Comparison of ENCODE assay signal across 1 cellular context in the genomic region with DNA sequence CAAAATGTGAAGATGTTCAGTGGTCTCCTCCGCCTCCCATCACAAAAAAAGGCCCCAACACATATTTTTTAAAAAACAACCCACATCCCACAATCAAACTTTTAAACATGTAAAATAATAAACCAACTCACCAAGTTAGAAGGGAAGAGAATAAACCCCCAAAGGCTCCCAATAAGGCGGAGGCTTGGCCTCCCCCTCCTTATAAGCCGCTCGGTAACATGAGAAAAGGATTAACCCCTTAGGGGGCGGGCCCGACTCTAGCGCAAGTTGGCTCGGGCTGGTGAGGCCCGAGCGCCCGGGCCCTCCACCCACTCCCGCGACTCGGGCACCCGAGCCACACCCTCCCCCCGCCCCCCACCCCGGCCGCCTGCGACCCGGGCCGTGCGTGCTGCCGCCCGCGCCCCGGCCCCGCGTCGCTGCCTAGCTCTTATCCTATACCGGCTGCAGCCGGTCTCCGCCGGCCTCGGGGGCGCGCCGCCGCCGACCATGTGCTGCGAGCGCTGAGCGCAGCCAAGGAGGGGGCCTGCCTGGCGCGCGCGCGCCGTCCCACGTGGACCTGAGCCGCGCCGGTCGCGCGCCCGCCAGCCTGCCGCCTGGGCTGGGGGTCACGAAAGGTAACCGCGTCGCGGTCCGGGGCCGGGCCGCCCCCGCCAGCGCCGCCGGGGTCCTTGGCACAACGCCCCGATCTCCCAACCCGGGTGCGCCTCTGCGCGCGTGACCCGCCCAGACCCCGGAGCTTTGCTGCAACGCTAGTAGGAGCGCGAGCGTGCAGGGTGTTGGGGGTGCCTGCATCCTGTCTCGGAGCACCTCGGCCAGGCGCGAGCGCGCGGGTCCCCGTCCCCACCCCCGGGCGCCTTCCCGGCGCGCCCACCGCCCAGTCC.
TF ChIP-seq lines count a peak whose summit lies in the region.

A gene (plus strand): TSS at position 541 of the 881 bp plus-strand sequence. CDS start 15,999 bp downstream, outside the sequence.
A gene with protein sequence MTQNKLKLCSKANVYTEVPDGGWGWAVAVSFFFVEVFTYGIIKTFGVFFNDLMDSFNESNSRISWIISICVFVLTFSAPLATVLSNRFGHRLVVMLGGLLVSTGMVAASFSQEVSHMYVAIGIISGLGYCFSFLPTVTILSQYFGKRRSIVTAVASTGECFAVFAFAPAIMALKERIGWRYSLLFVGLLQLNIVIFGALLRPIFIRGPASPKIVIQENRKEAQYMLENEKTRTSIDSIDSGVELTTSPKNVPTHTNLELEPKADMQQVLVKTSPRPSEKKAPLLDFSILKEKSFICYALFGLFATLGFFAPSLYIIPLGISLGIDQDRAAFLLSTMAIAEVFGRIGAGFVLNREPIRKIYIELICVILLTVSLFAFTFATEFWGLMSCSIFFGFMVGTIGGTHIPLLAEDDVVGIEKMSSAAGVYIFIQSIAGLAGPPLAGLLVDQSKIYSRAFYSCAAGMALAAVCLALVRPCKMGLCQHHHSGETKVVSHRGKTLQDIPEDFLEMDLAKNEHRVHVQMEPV (minus strand): TSS at position 173 of the 881 bp plus-strand sequence. CDS start 12,807 bp downstream, outside the sequence.

TF ChIP-seq in IMR-90, 13 proteins besides CTCF, POLR2A, EP300 and RAD21 (continued from another document):
- TF ChIP-seq, protein P1, sequence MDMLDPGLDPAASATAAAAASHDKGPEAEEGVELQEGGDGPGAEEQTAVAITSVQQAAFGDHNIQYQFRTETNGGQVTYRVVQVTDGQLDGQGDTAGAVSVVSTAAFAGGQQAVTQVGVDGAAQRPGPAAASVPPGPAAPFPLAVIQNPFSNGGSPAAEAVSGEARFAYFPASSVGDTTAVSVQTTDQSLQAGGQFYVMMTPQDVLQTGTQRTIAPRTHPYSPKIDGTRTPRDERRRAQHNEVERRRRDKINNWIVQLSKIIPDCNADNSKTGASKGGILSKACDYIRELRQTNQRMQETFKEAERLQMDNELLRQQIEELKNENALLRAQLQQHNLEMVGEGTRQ (IDR thresholded peaks at IDR 0.05; ENCODE audit: low read depth, low read length), result peak; percentile 58
- TF ChIP-seq CEBPB (IDR thresholded peaks at IDR 0.05; ENCODE audit: low read depth, low read length), result no peak
- TF ChIP-seq FOS (IDR thresholded peaks at IDR 0.05; ENCODE audit: low read depth, low read length), result no peak
- no peak for TF ChIP-seq RFX5 (IDR thresholded peaks at IDR 0.05; ENCODE audit: low read depth, low read length)
- TF ChIP-seq MAFK (IDR thresholded peaks at IDR 0.05; ENCODE audit: low read depth, low read length), result no peak
- 0 out of 2 replicates have a peak, but pooled peaks have one; percentile 42 for TF ChIP-seq MAZ (IDR thresholded peaks at IDR 0.05; ENCODE audit: borderline replicate concordance, low read depth, low read length)
- no peak for TF ChIP-seq CHD1 (IDR thresholded peaks at IDR 0.05; ENCODE audit: low read depth, low read length)
- peak; percentile 86; the same call in 1 of the 2 replicates for TF ChIP-seq MXI1 (IDR thresholded peaks at IDR 0.05; ENCODE audit: borderline replicate concordance, low read depth, low read length)
- TF ChIP-seq BHLHE40 (IDR thresholded peaks at IDR 0.05; ENCODE audit: low read depth, low read length), result no peak
